Comparison of ENCODE assay signal across 18 cellular contexts in the genomic region with DNA sequence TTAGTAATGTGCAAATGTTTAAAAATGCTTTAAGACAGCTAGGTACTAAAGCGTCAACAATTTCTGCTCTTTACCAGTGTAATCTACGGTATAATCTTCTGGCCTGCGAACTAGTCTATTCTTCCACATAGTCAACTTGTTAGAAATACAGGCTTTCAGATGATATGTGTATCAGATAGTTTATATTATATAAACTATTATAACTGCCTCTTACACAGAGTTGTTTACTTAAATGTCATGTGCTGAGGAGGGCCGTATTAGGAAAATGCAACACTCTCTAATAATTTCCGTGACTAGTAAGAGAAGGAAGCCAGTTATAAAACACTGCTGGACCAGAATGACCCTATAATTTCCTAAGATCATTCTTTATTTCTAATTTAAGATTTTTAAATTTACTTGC.
"Had no signal": no experiment of that assay in that cellular context is flagged by ENCODE, and none has a peak within 500 bp of the region (broad histone marks: within the 10 kb centered on the region; RNA-seq: fewer than 3 reads in every experiment).

No MANE protein-coding gene starts in this region.

- H3K4me1 Mint-ChIP-seq: activated CD8-positive, alpha-beta memory T cell treated with anti-CD3 and anti-CD28 coated beads, Interleukin-2, amount 10 ng/mL, durations not matched to agents 7 days and 5 days; nephron progenitor cell had no signal

- H3K9me3 ChIP-seq: esophagus squamous epithelium, right lobe of liver, thyroid gland had no signal

- H3K27me3 Mint-ChIP-seq: activated CD8-positive, alpha-beta memory T cell treated with anti-CD3 and anti-CD28 coated beads, Interleukin-2, amount 10 ng/mL, durations not matched to agents 7 days and 5 days; activated CD8-positive, alpha-beta T cell treated with anti-CD3 and anti-CD28 coated beads for 36 hours; activated naive CD4-positive, alpha-beta T cell treated with anti-CD3 and anti-CD28 coated beads, Interleukin-2, amount 50 U/mL, for 24 hours; effector memory CD8-positive, alpha-beta T cell; memory B cell had no signal

- DNase-seq: activated CD4-positive, alpha-beta T cell treated with anti-CD3 and anti-CD28 coated beads for 4 hours; activated CD4-positive, CD25-positive, alpha-beta regulatory T cell; activated CD8-positive, alpha-beta memory T cell treated with anti-CD3 and anti-CD28 coated beads, Interleukin-2, amount 10 ng/mL, durations not matched to agents 7 days and 5 days; activated CD8-positive, alpha-beta T cell treated with anti-CD3 and anti-CD28 coated beads for 36 hours; activated gamma-delta T cell; activated T-cell treated with anti-CD3 and anti-CD28 coated beads for 4 hours; central memory CD4-positive, alpha-beta T cell; effector memory CD8-positive, alpha-beta T cell; esophagus squamous epithelium; left colon; nephron progenitor cell; right lobe of liver; stimulated activated CD4-positive, alpha-beta T cell treated with anti-CD3 and anti-CD28 coated beads, Interleukin-2, amount 100 ng/mL, for 48 hours; stimulated activated naive CD4-positive, alpha-beta T cell treated with Interleukin-2 at 50 U/mL for 16 hours; thyroid gland had no signal

- H3K4me3 ChIP-seq: esophagus squamous epithelium, right lobe of liver, thyroid gland had no signal

- H3K4me3 Mint-ChIP-seq: activated CD8-positive, alpha-beta memory T cell treated with anti-CD3 and anti-CD28 coated beads, Interleukin-2, amount 10 ng/mL, durations not matched to agents 7 days and 5 days; activated CD8-positive, alpha-beta T cell treated with anti-CD3 and anti-CD28 coated beads for 36 hours; activated naive CD4-positive, alpha-beta T cell treated with anti-CD3 and anti-CD28 coated beads, Interleukin-2, amount 50 U/mL, for 24 hours; effector memory CD8-positive, alpha-beta T cell; memory B cell; nephron progenitor cell; T-helper 1 cell treated with Interleukin-12 subunit alpha and Interleukin-12 subunit beta and Interleukin-4 antibody, amounts not matched to agents 30 μg/mL and 1 μg/mL, for 36 hours had no signal

- H3K27me3 ChIP-seq: esophagus squamous epithelium, right lobe of liver, thyroid gland had no signal

- H3K27ac ChIP-seq: right lobe of liver had no signal

- H3K9me3 Mint-ChIP-seq: activated CD8-positive, alpha-beta T cell treated with anti-CD3 and anti-CD28 coated beads for 36 hours; activated naive CD4-positive, alpha-beta T cell treated with anti-CD3 and anti-CD28 coated beads, Interleukin-2, amount 50 U/mL, for 24 hours; effector memory CD8-positive, alpha-beta T cell; memory B cell; nephron progenitor cell; T-helper 1 cell treated with Interleukin-12 subunit alpha and Interleukin-12 subunit beta and Interleukin-4 antibody, amounts not matched to agents 30 μg/mL and 1 μg/mL, for 36 hours had no signal

- H3K27ac Mint-ChIP-seq: activated CD8-positive, alpha-beta memory T cell treated with anti-CD3 and anti-CD28 coated beads, Interleukin-2, amount 10 ng/mL, durations not matched to agents 7 days and 5 days; activated CD8-positive, alpha-beta T cell treated with anti-CD3 and anti-CD28 coated beads for 36 hours; activated naive CD4-positive, alpha-beta T cell treated with anti-CD3 and anti-CD28 coated beads, Interleukin-2, amount 50 U/mL, for 24 hours; effector memory CD8-positive, alpha-beta T cell; memory B cell; nephron progenitor cell; T-helper 1 cell treated with Interleukin-12 subunit alpha and Interleukin-12 subunit beta and Interleukin-4 antibody, amounts not matched to agents 30 μg/mL and 1 μg/mL, for 36 hours had no signal
